8 cellular contexts compared by ENCODE assay signal in genomic region chr10:43362191-43362839, GRCh38.
DNase-seq lines count a peak whose midpoint lies in the region; ATAC-seq and TF ChIP-seq lines count a peak whose summit lies in the region.

No MANE protein-coding gene starts in this region.

- CTCF ChIA-PET in AG04449 (lab: Yijun Ruan, JAX), result no interaction called here

- DNase-seq in AG04449 (ENCODE audit: low read depth, low spot score) (no peak), NCI-H526 (lab: John Stamatoyannopoulos, UW) (peak; percentile 82 to 91), activated T-cell treated with anti-CD3 and anti-CD28 coated beads for 1 hour (ENCODE audit: low read depth) (peak; percentile 97), epidermal melanocyte (ENCODE audit: insufficient read length, low spot score) (peak; percentile 57), midbrain (lab: John Stamatoyannopoulos, UW) (peak; percentile 90)
- peak; percentile 88 to 98 for DNase-seq in stimulated activated CD8-positive, alpha-beta memory T cell treated with anti-CD3 and anti-CD28 coated beads, Interleukin-15, amount 100 ng/mL, for 4 hours (ENCODE audit: low read depth in 2 of 2)

- ATAC-seq in GM18909 (IDR thresholded peaks at IDR 0.05; ENCODE audit: poor library complexity, unreplicated experiment) (peak; percentile 97), HG03196 (IDR thresholded peaks at IDR 0.05; ENCODE audit: unreplicated experiment) (peak; percentile 97)

- H3K4me3 ChIP-seq in AG04449 (ENCODE audit: low read depth, low read length), result peak overlapping the region; percentile 54

- peak; percentile 43 for TF ChIP-seq CTCF in AG04449 (IDR thresholded peaks at IDR 0.05; ENCODE audit: insufficient read depth, low read length, missing control alignments)

- POLR2A ChIA-PET in AG04449 (lab: Yijun Ruan, JAX), result no interaction called here
